ENCODE assay signal across 2 cellular contexts in genomic region chr2:70921031-70921430, GRCh38.
TF ChIP-seq lines count a peak whose summit lies in the region.

No MANE protein-coding gene starts in this region.

TF ChIP-seq in SK-N-SH, 30 proteins besides CTCF, POLR2A, EP300 and RAD21:
- TF ChIP-seq SIN3A (IDR thresholded peaks at IDR 0.05; ENCODE audit: borderline replicate concordance, low read depth, low read length), result no peak
- no peak for TF ChIP-seq MXI1 (IDR thresholded peaks at IDR 0.05; ENCODE audit: low read depth, low read length)
- no peak for TF ChIP-seq NFIC (IDR thresholded peaks at IDR 0.05; ENCODE audit: borderline replicate concordance)
- no peak for TF ChIP-seq RXRA (IDR thresholded peaks at IDR 0.05; ENCODE audit: borderline replicate concordance, low read depth)
- no peak for TF ChIP-seq RCOR1 (IDR thresholded peaks at IDR 0.05; ENCODE audit: low read length)
- no peak for TF ChIP-seq FOXJ3 (CRISPR knock-in tag; IDR thresholded peaks at IDR 0.05)
- TF ChIP-seq, protein P1, sequence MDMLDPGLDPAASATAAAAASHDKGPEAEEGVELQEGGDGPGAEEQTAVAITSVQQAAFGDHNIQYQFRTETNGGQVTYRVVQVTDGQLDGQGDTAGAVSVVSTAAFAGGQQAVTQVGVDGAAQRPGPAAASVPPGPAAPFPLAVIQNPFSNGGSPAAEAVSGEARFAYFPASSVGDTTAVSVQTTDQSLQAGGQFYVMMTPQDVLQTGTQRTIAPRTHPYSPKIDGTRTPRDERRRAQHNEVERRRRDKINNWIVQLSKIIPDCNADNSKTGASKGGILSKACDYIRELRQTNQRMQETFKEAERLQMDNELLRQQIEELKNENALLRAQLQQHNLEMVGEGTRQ (IDR thresholded peaks at IDR 0.05; ENCODE audit: borderline replicate concordance, low read depth, low read length), result no peak
- no peak for TF ChIP-seq CHD2 (IDR thresholded peaks at IDR 0.05; ENCODE audit: low read length, partially characterized antibody)
- TF ChIP-seq POLR2AphosphoS5 (IDR thresholded peaks at IDR 0.05; ENCODE audit: low read depth, low read length), result no peak

TF ChIP-seq in SK-N-SH treated with all-trans-retinoic acid at 6 μM for 48 hours, 23 proteins besides CTCF, POLR2A, EP300 and RAD21:
- TF ChIP-seq SNAI2 (CRISPR knock-in tag; IDR thresholded peaks at IDR 0.05), result no peak
- no peak for TF ChIP-seq CREB5 (CRISPR knock-in tag; IDR thresholded peaks at IDR 0.05; ENCODE audit: low read depth)
- TF ChIP-seq BACH2 (CRISPR knock-in tag; IDR thresholded peaks at IDR 0.05; ENCODE audit: borderline replicate concordance), result no peak
- TF ChIP-seq CSDC2 (CRISPR knock-in tag; IDR thresholded peaks at IDR 0.05), result no peak
- no peak for TF ChIP-seq RARB (CRISPR knock-in tag; IDR thresholded peaks at IDR 0.05)
- TF ChIP-seq ZFP30 (CRISPR knock-in tag; IDR thresholded peaks at IDR 0.05), result no peak
- TF ChIP-seq TCF4 (CRISPR knock-in tag; IDR thresholded peaks at IDR 0.05; ENCODE audit: borderline replicate concordance), result no peak
- TF ChIP-seq, protein P2, sequence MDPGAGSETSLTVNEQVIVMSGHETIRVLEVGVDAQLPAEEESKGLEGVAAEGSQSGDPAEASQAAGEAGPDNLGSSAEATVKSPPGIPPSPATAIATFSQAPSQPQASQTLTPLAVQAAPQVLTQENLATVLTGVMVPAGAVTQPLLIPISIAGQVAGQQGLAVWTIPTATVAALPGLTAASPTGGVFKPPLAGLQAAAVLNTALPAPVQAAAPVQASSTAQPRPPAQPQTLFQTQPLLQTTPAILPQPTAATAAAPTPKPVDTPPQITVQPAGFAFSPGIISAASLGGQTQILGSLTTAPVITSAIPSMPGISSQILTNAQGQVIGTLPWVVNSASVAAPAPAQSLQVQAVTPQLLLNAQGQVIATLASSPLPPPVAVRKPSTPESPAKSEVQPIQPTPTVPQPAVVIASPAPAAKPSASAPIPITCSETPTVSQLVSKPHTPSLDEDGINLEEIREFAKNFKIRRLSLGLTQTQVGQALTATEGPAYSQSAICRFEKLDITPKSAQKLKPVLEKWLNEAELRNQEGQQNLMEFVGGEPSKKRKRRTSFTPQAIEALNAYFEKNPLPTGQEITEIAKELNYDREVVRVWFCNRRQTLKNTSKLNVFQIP (CRISPR knock-in tag; IDR thresholded peaks at IDR 0.05; ENCODE audit: borderline replicate concordance, low read depth), result no peak
- TF ChIP-seq ESRRG (CRISPR knock-in tag; IDR thresholded peaks at IDR 0.05), result no peak
